In the genomic region with DNA sequence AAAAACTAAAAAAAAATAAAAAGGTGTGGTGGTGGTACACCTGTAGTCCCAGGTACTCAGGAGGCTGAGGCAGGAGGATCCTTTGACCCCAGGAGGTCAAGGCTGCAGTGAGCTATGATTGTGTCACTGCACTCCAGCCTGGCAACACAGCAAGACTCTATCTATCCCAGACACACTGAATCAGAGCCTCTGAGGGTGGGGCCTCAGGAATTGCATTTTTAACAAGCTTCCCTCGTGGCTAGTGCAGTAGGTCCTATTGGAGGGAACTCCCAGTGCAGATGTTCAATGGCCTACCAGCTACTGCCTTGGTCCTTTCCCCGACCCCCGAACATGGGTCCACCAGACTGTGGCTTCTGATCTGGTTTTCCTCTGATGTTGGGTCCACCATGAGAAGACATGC, we compare ENCODE assay signal across 32 cellular contexts. TPM values are rescaled to one million over a fixed set of nuclear protein-coding genes. Genes with fewer than 3 reads are reported as not detected.
"Had no signal": no experiment of that assay in that cellular context is flagged by ENCODE, and none has a peak within 500 bp of the region (broad histone marks: within the 10 kb centered on the region; RNA-seq: fewer than 3 reads in every experiment).

No MANE protein-coding gene starts in this region.

- H3K9me3 ChIP-seq: breast epithelium, heart right ventricle, mucosa of descending colon, suprapubic skin, tibial artery, uterus had no signal

- H3K27me3 ChIP-seq: breast epithelium, suprapubic skin, tibial artery, uterus had no signal

- ATAC-seq: activated naive CD8-positive, alpha-beta T cell treated with anti-CD3 and anti-CD28 coated beads, Interleukin-2, amount 50 U/mL, for 24 hours; heart right ventricle; left ventricle myocardium superior; mucosa of descending colon; natural killer cell treated with Interleukin-12 subunit alpha and Interleukin-12 subunit beta and Interleukin-15 and Interleukin-18, amount 100 ng/mL, for 72 hours; sciatic nerve had no signal

- H3K9me3 Mint-ChIP-seq: activated naive CD4-positive, alpha-beta T cell treated with anti-CD3 and anti-CD28 coated beads, Interleukin-2, amount 50 U/mL, for 24 hours; activated naive CD8-positive, alpha-beta T cell treated with anti-CD3 and anti-CD28 coated beads, Interleukin-2, amount 50 U/mL, for 24 hours; activated T-cell treated with anti-CD3 and anti-CD28 coated beads, Interleukin-2, amount 50 U/mL, for 24 hours; natural killer cell treated with Interleukin-12 subunit alpha and Interleukin-12 subunit beta and Interleukin-15 and Interleukin-18, amount 100 ng/mL, for 72 hours; T-helper 2 cell treated with Interferon-gamma antibody and Interleukin-4, amounts not matched to agents 5 μg/mL and 100 μg/mL, for 36 hours had no signal

- H3K27me3 Mint-ChIP-seq: activated naive CD4-positive, alpha-beta T cell treated with anti-CD3 and anti-CD28 coated beads, Interleukin-2, amount 50 U/mL, for 24 hours; activated T-cell treated with anti-CD3 and anti-CD28 coated beads, Interleukin-2, amount 50 U/mL, for 24 hours had no signal

- H3K27ac Mint-ChIP-seq: activated naive CD4-positive, alpha-beta T cell treated with anti-CD3 and anti-CD28 coated beads, Interleukin-2, amount 50 U/mL, for 24 hours; activated naive CD8-positive, alpha-beta T cell treated with anti-CD3 and anti-CD28 coated beads, Interleukin-2, amount 50 U/mL, for 24 hours; activated T-cell treated with anti-CD3 and anti-CD28 coated beads, Interleukin-2, amount 50 U/mL, for 24 hours; endodermal cell; natural killer cell treated with Interleukin-12 subunit alpha and Interleukin-12 subunit beta and Interleukin-15 and Interleukin-18, amount 100 ng/mL, for 72 hours; T-helper 2 cell treated with Interferon-gamma antibody and Interleukin-4, amounts not matched to agents 5 μg/mL and 100 μg/mL, for 36 hours had no signal

- H3K36me3 Mint-ChIP-seq: activated naive CD4-positive, alpha-beta T cell treated with anti-CD3 and anti-CD28 coated beads, Interleukin-2, amount 50 U/mL, for 24 hours; natural killer cell treated with Interleukin-12 subunit alpha and Interleukin-12 subunit beta and Interleukin-15 and Interleukin-18, amount 100 ng/mL, for 72 hours had no signal

- H3K4me3 Mint-ChIP-seq: activated naive CD4-positive, alpha-beta T cell treated with anti-CD3 and anti-CD28 coated beads, Interleukin-2, amount 50 U/mL, for 24 hours; activated naive CD8-positive, alpha-beta T cell treated with anti-CD3 and anti-CD28 coated beads, Interleukin-2, amount 50 U/mL, for 24 hours; activated T-cell treated with anti-CD3 and anti-CD28 coated beads, Interleukin-2, amount 50 U/mL, for 24 hours; endodermal cell; natural killer cell treated with Interleukin-12 subunit alpha and Interleukin-12 subunit beta and Interleukin-15 and Interleukin-18, amount 100 ng/mL, for 72 hours; T-helper 2 cell treated with Interferon-gamma antibody and Interleukin-4, amounts not matched to agents 5 μg/mL and 100 μg/mL, for 36 hours had no signal

- H3K4me3 ChIP-seq: breast epithelium, heart right ventricle, mucosa of descending colon, suprapubic skin, tibial artery, uterus had no signal

- H3K4me1 Mint-ChIP-seq: endodermal cell had no signal

- H3K4me1 ChIP-seq: uterus had no signal

- H3K27ac ChIP-seq: breast epithelium, heart right ventricle, suprapubic skin, tibial artery, uterus, VCaP had no signal

- H3K36me3 ChIP-seq: breast epithelium, heart right ventricle, suprapubic skin, tibial artery, uterus had no signal

- DNase-seq: activated CD4-positive, alpha-beta T cell treated with anti-CD3 and anti-CD28 coated beads for 4 hours; activated CD4-positive, alpha-beta T cell treated with anti-CD3 and anti-CD28 coated beads, Interleukin-2, amount 50 U/mL, for 4 hours; activated naive CD8-positive, alpha-beta T cell treated with anti-CD3 and anti-CD28 coated beads, Interleukin-2, amount 50 U/mL, for 24 hours; activated T-cell treated with anti-CD3 and anti-CD28 coated beads, Interleukin-2, amount 50 U/mL, for 24 hours; central memory CD4-positive, alpha-beta T cell; endodermal cell; foreskin melanocyte; heart right ventricle; left ventricle myocardium superior; mucosa of descending colon; small intestine; stimulated activated CD4-positive, alpha-beta T cell treated with anti-CD3 and anti-CD28 coated beads, Interleukin-1b, Interleukin-23, amount 100 ng/mL, for 48 hours; stimulated activated CD4-positive, alpha-beta T cell treated with anti-CD3 and anti-CD28 coated beads, Interleukin-4, amount 100 ng/mL, for 4 hours; stimulated activated naive CD4-positive, alpha-beta T cell; T-helper 1 cell; tibial artery; uterus had no signal

RNA-seq across cellular contexts. Expression of gene STRA8, which starts 14.9 kb away (rescaled TPM):
- total RNA-seq: activated CD8-positive, alpha-beta memory T cell treated with anti-CD3 and anti-CD28 coated beads for 36 hours; breast epithelium; endodermal cell; esophagus mucosa; glomerular endothelial cell; heart right ventricle; left ventricle myocardium superior; lung microvascular endothelial cell; mesenteric fat pad; mucosa of descending colon; myocyte; natural killer cell treated with Interleukin-12 subunit alpha and Interleukin-12 subunit beta and Interleukin-15 and Interleukin-18, amount 100 ng/mL, for 72 hours; omental fat pad; posterior vena cava; sciatic nerve; uterus had no signal
